Comparison of ENCODE assay signal across 18 cellular contexts in the genomic region with DNA sequence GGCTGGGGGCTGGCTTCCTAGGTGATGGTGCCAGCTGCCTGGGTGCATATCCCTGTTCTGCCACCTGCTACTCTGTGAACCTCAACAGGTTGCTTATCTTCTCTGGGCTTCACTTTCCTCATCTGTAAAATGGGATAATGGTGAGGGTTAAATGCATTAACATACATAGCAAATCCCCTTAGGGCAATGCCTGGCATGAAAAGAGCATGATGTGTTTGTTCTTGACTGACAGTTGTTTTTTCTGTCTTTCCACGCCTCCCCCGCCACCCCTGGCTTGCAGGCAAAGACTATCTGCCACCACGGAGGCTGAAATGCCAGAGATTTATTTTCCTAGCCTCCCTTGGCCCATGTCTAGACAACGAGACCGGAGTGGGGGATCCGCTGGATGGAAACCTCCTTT.
"Had no signal": no experiment of that assay in that cellular context is flagged by ENCODE, and none has a peak within 500 bp of the region (broad histone marks: within the 10 kb centered on the region; RNA-seq: fewer than 3 reads in every experiment).

No MANE protein-coding gene starts in this region.

- H3K36me3 ChIP-seq: MG63, SJSA1 had no signal

- H3K27ac ChIP-seq: SJSA1 had no signal

- H3K4me3 ChIP-seq: MG63, SJSA1, SK-N-MC had no signal

- DNase-seq: IMR-90, Karpas-422, KG1, MG63, NCI-H1092 treated with DMSO at 0.1 percent for 48 hours, NCI-H1436, NCI-H187, NCI-H2171 treated with DMSO at 0.1 percent for 48 hours, NCI-H345, NCI-H446 treated with DMSO at 0.1 percent for 48 hours, NCI-H526 treated with DMSO at 0.1 percent for 48 hours, NCI-H774, Right ventricle myocardium superior, RPMI8226, SIG-M5 had no signal

- H3K4me1 ChIP-seq: SJSA1 had no signal

- FAIRE-seq: RCC 7860 had no signal

- H3K9me3 ChIP-seq: MG63, SJSA1 had no signal
